In the genomic region with DNA sequence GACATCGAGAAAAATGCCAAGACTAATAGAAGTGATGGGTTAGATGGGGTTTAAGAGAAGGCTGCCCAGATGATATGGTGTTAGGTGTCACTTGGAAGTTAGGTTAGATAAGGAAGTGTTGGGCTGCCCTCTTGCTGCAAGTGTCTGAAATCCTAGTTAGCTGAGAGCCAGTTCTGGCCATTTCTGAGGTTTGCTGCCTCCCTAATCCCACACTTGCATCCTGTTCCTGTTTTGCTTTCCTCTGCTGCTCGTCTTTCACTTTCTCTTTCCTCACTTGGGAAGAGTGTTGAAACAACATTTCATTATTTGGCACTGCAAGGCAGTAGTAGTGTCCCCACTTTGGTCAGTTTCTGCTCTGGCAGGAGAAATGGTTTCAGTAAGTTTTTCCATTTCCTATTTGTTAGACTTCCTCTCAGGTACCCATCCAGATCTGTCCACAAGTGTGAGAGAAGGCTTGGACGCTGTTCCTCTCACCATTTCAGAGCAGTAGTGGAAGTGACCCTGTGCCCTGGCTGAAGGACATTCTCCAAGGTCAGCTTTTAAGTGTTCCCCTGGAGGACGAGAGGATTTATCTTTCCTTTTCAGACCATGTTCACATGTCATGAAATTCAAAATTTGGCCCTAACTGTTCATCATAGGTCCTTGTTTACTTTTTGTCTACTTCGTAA, we compare ENCODE assay signal across 11 cellular contexts.
DNase-seq lines count a peak whose midpoint lies in the region; ATAC-seq and TF ChIP-seq lines count a peak whose summit lies in the region.
"Had no signal": no experiment of that assay in that cellular context is flagged by ENCODE, and none has a peak within 500 bp of the region (broad histone marks: within the 10 kb centered on the region; RNA-seq: fewer than 3 reads in every experiment).

No MANE protein-coding gene starts in this region.

- peak; percentile 34; the same call in 1 of the 2 replicates for TF ChIP-seq CTCF in A673 (conservative IDR thresholded peaks at IDR 0.05; ENCODE audit: low read depth, low read length)
- TF ChIP-seq CTCF in LNCAP (IDR thresholded peaks at IDR 0.05): peak; percentile 34; the same call in 1 of the 2 replicates

- DNase-seq in A673 (ENCODE audit: low spot score) (peak; percentile 21), dermis microvascular lymphatic vessel endothelial cell (ENCODE audit: low read depth in 2 of 2) (peak; percentile 78 to 92), medulla oblongata (ENCODE audit: extremely low spot score) (peak; percentile 69), NCI-H69 (lab: John Stamatoyannopoulos, UW) (no peak)
- DNase-seq: activated CD4-positive, alpha-beta T cell treated with anti-CD3 and anti-CD28 coated beads for 36 hours; CD4-positive, alpha-beta memory T cell had no signal

- BruUV-seq in A673 (replicated peaks; lab: Mats Ljungman, UMichigan): no TSS peak

- POLR2A ChIA-PET in A673 (lab: Charles Lee; ENCODE audit: low non-redundant PET): no interaction called here

- H3K27ac ChIP-seq in A673 (ENCODE audit: low read depth, low read length, poor library complexity, severe bottlenecking): no peak overlapping the region
- H3K27ac ChIP-seq: HL-60 had no signal

- no peaks in the 10 kb centered on the region for H3K9me3 ChIP-seq in A673 (ENCODE audit: low read depth, low read length, poor library complexity, severe bottlenecking)

- ATAC-seq in GM19397 (IDR thresholded peaks at IDR 0.05; ENCODE audit: unreplicated experiment): no peak
- ATAC-seq in GM19023 (IDR thresholded peaks at IDR 0.05; ENCODE audit: unreplicated experiment): no peak
- no peak for ATAC-seq in HG02970 (IDR thresholded peaks at IDR 0.05; ENCODE audit: low FRiP score, unreplicated experiment)
- ATAC-seq: activated CD4-positive, alpha-beta T cell treated with anti-CD3 and anti-CD28 coated beads for 36 hours had no signal

- CTCF ChIA-PET in A673 (lab: Charles Lee): interaction anchor here (1.0 kb wide), 1 partner anchor 182 kb away, joined by 4 read pairs; no protein-coding TSS in a partner anchor

- H3K4me1 ChIP-seq in A673 (ENCODE audit: insufficient read depth, low read length, poor library complexity, severe bottlenecking): no peaks in the 10 kb centered on the region

- intact Hi-C loops in A673 (cut with micrococcal nuclease; ENCODE audit: unreplicated experiment): loop anchor here (5.0 to 10.0 kb wide), 2 partner anchors 180 to 312 kb away; no protein-coding TSS in a partner anchor

- no peaks in the 10 kb centered on the region for H3K36me3 ChIP-seq in A673 (ENCODE audit: insufficient read depth, low read length, poor library complexity, severe bottlenecking)

- no peak overlapping the region for H3K4me3 ChIP-seq in A673 (ENCODE audit: low read depth, low read length, poor library complexity, severe bottlenecking)

- H3K27me3 ChIP-seq in A673 (replicated peaks; ENCODE audit: insufficient read depth, low read depth, low read length, poor library complexity): no peaks in the 10 kb centered on the region
